1 cellular context compared by ENCODE assay signal in genomic region chr2:201404699-201405275, GRCh38.
TF ChIP-seq lines count a peak whose summit lies in the region.

No MANE protein-coding gene starts in this region.

TF ChIP-seq in HCT116, 20 proteins besides CTCF, POLR2A, EP300 and RAD21 (continued from another document):
- TF ChIP-seq ATF3 (IDR thresholded peaks at IDR 0.05) (no peak), CEBPB (IDR thresholded peaks at IDR 0.05; ENCODE audit: low read depth) (no peak), MAX (IDR thresholded peaks at IDR 0.05) (no peak), EGR1 (IDR thresholded peaks at IDR 0.05; ENCODE audit: low read depth) (no peak), SRF (IDR thresholded peaks at IDR 0.05; ENCODE audit: low read depth) (no peak), ELF1 (IDR thresholded peaks at IDR 0.05; ENCODE audit: borderline replicate concordance, low read depth) (no peak), TCF7L2 (IDR thresholded peaks at IDR 0.05; ENCODE audit: borderline replicate concordance, extremely low read depth, insufficient read depth, insufficient read length) (no peak), SP1 (IDR thresholded peaks at IDR 0.05; ENCODE audit: low read depth) (no peak), SIN3A (IDR thresholded peaks at IDR 0.05; ENCODE audit: low read depth) (no peak), YY1 (IDR thresholded peaks at IDR 0.05; ENCODE audit: extremely low read depth, insufficient replicate concordance, low read depth, low read length) (no peak)
